8 cellular contexts compared by ENCODE assay signal in the genomic region with DNA sequence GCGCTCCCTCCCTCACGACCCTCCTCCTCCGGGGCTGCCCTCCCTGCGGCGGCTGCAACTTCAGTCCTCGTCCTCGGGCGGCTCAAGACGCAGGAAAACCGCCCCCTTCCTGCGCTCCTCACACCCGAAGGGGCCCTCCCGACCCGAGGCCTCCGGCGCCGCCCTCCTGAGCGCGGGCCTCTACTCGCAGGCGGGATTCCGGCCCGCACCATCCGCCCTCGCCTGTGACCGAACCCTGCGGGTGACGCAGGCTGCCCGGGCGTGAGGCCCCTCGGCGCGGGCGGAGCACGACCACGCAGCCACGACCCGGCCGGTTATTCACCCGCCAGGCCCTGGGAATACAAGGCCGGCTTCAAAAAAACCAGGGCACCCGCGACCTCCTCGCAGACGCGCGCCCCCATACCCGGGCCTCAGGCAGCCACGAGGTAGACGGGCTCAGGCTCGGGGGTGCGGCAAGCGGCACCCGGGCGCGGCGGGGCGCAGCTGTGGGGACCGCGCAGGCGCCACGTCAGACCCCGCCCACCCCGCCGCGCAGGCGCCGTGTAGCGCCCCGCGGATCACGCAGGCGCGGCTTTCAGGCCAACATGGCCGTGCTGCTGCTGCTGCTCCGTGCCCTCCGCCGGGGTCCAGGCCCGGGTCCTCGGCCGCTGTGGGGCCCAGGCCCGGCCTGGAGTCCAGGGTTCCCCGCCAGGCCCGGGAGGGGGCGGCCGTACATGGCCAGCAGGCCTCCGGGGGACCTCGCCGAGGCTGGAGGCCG. TPM values are rescaled to one million over a fixed set of nuclear protein-coding genes. Genes with fewer than 3 reads are reported as not detected.
DNase-seq lines count a peak whose midpoint lies in the region; TF ChIP-seq lines count a peak whose summit lies in the region.

A gene (plus strand): TSS at position 570 of the 757 bp plus-strand sequence. CDS start 15 bp downstream, at position 585.

- TF ChIP-seq CTCF in fibroblast of villous mesenchyme (IDR thresholded peaks at IDR 0.05; ENCODE audit: insufficient read depth, low read depth, low read length) = no peak
- TF ChIP-seq CTCF in neural crest cell (conservative IDR thresholded peaks at IDR 0.05) = no peak
- TF ChIP-seq CTCF in stomach (IDR thresholded peaks at IDR 0.05) = no peak

- H3K27me3 ChIP-seq in GM23248 (replicated peaks; ENCODE audit: insufficient read depth) (no peaks in the 10 kb centered on the region), stomach (no peaks in the 10 kb centered on the region)

- WGBS in GM23248 (ENCODE audit: low coverage in 1 of 2, low lambda C conversion rate in 2 of 2, missing lambda C conversion rate in 2 of 2), 2 experiments = 0 to 1% methylated on average over 49 to 55 of the region's 90 CpGs
- WGBS in stomach, 5 donors = 0 to 1% (median 0%) methylated on average over 8 to 90 of the region's 90 CpGs

- TF ChIP-seq EP300 in stomach (IDR thresholded peaks at IDR 0.05) = no peak

- peaks cover 24% of the 10 kb centered on the region for H3K4me1 Mint-ChIP-seq in neural crest cell

- peak within 1 kb of the TSS; percentile 92 for H3K27ac Mint-ChIP-seq in neural crest cell (ENCODE audit: unreplicated experiment)

- peak within 1 kb of the TSS; percentile 87 for H3K27ac ChIP-seq in GM23248
- peak within 1 kb of the TSS; percentile 86 to 97 (median 96) for H3K27ac ChIP-seq in stomach

- peaks cover 31% of the 10 kb centered on the region; the same call in 1 of the 2 replicates for H3F3A ChIP-seq in GM23248 (ENCODE audit: insufficient read depth)

- peak within 1 kb of the TSS; percentile 89 for H3K9ac ChIP-seq in GM23248

- H3K27me3 Mint-ChIP-seq in neural crest cell (ENCODE audit: low read depth) = no peaks in the 10 kb centered on the region

- H3K79me2 ChIP-seq in GM23248 (ENCODE audit: insufficient read depth) = peaks cover 59% of the 10 kb centered on the region

- intact Hi-C loops in stomach (cut with DNase I; ENCODE audit: low total_unique reads) = no loop called here

- peak in 1 of 4 donors; percentile 34 for TF ChIP-seq POLR2A in stomach (IDR thresholded peaks at IDR 0.05)

- no peaks in the 10 kb centered on the region for H3K36me3 Mint-ChIP-seq in neural crest cell (ENCODE audit: low read depth)

- H3K4me1 ChIP-seq in GM23248 (ENCODE audit: insufficient read depth) = peaks cover 24% of the 10 kb centered on the region
- H3K4me1 ChIP-seq in stomach = peaks cover 26 to 60% (median 48%) of the 10 kb centered on the region in 4 donors

- no peaks in the 10 kb centered on the region for H3K9me3 ChIP-seq in GM23248 (ENCODE audit: low read depth)
- H3K9me3 ChIP-seq in stomach = no peaks in the 10 kb centered on the region

- H3K36me3 ChIP-seq in GM23248 (ENCODE audit: low read depth) (peaks cover 23% of the 10 kb centered on the region), stomach (peaks cover 25 to 27% (median 27%) of the 10 kb centered on the region in 4 donors)

- peak; percentile 87 for DNase-seq in EL
- DNase-seq in GM23248 = peak; percentile 95
- peak; percentile 69 to 74 for DNase-seq in Kasumi-1 (lab: John Stamatoyannopoulos, UW)
- DNase-seq in SIG-M5 (lab: John Stamatoyannopoulos, UW) = peak; percentile 16
- DNase-seq in activated effector memory CD4-positive, alpha-beta T cell treated with anti-CD3 and anti-CD28 coated beads, Interleukin-2, amount 50 U/mL, for 16 hours = peak; percentile 96
- peak; percentile 86 for DNase-seq in fibroblast of villous mesenchyme (ENCODE audit: low read depth)
- DNase-seq in neural crest cell (ENCODE audit: low read depth, low spot score) = peak; percentile 82
- DNase-seq in stomach = peak; percentile 89

- H3K4me3 ChIP-seq in GM23248 (peak within 1 kb of the TSS; percentile 86), fibroblast of villous mesenchyme (ENCODE audit: low read depth, low read length) (peak within 1 kb of the TSS; percentile 68), stomach (peak within 1 kb of the TSS; percentile 81 to 97 (median 96))

- H3K4me2 ChIP-seq in GM23248 (ENCODE audit: unreplicated experiment) = peak within 1 kb of the TSS; percentile 79

- peak within 1 kb of the TSS; percentile 99 for H3K4me3 Mint-ChIP-seq in neural crest cell

- H3K9me2 ChIP-seq in GM23248 (ENCODE audit: insufficient read depth) = no peaks in the 10 kb centered on the region

- no peaks in the 10 kb centered on the region for H4K20me1 ChIP-seq in GM23248 (ENCODE audit: insufficient read depth)

- H3K9me3 Mint-ChIP-seq in neural crest cell = no peaks in the 10 kb centered on the region

- in situ Hi-C loops in GM23248 (cut with MboI) = loop anchor here (10.0 kb wide), 1 partner anchor 163 kb away; no protein-coding TSS in a partner anchor

- peak within 1 kb of the TSS; percentile 71 for H2AFZ ChIP-seq in GM23248

RNA-seq across cellular contexts. Expression of the gene that starts here (rescaled TPM):
- total RNA-seq in GM23248 (2014; rRNA removed; shearing (Covaris generic)) = 155 and 215 TPM in 2 replicates
- polyA plus RNA-seq in GM23248 (2016; fragmentation: Nextera tagmentation; extraction: Ambion mirVana) (47.5 and 53.9 TPM in 2 replicates), stomach (10 to 100 TPM; 30.0 to 77.2 (median 32.2) TPM)
- total RNA-seq in fibroblast of villous mesenchyme (91.8 and 108 TPM in 2 replicates), neural crest cell (134 and 137 TPM in 2 replicates), stomach (100 to 1,000 TPM; 150 to 363 (median 174) TPM)

Comparison
In these comparisons a context has a peak if more than half of its experiments do, and no peak if none do; other contexts are left out.
1. Peak in every context shown above with its lines: DNase-seq, H3K4me3 ChIP-seq and H3K27ac ChIP-seq.
2. DNase-seq: peak in every context shown above with its lines; median percentile 96 in activated effector memory CD4-positive, alpha-beta T cell treated with anti-CD3 and anti-CD28 coated beads, Interleukin-2, amount 50 U/mL, for 16 hours; 95 in GM23248; 89 in stomach; 87 in EL; 86 in fibroblast of villous mesenchyme; 82 in neural crest cell; 72 in Kasumi-1; 16 in SIG-M5.